In the genomic region with DNA sequence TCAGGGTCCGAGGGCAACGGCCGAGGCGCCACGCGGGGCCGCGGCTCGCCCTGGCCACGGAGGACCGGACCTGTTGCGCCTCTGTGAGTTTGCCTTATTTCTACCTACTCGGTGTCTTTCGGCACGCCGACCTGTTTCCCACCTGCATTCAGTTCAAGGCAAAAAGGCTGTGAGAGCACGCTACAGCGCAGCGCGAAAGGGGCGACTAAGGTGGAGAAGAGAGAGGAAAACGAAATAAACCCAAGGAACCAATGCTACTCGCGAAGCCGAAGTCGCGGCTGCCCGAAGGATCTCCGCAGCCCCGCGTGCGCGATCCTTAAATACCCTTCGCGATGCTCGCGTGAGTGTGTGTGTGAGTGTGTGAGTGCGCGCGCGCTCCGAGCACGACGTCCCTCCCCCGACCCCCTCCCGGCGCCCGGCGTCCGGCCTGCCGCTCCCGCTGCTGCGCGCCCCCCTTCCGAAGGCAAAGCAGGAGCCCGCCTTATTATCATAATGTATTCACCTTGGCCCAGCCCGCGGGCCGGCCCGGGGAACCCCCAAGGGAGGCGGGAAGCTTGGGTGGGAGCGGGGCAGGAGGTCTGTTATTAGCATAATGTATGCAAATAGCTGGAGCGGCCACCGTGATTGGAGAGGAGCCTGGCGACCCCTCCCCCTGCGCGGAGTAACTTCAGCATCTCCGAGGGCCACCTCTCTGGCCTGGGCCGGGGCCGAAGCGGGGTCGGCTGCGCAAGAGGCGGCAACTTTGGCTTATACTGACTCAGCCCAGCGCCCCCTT, we compare ENCODE assay signal across 8 cellular contexts. TPM values are rescaled to one million over a fixed set of nuclear protein-coding genes. Genes with fewer than 3 reads are reported as not detected.
DNase-seq lines count a peak whose midpoint lies in the region; ATAC-seq, FAIRE-seq and TF ChIP-seq lines count a peak whose summit lies in the region.

TSS of gene COL25A1 (minus strand) at position 293 of the 775 bp plus-strand sequence.

- TF ChIP-seq POLR2A in GM12891 (IDR thresholded peaks at IDR 0.05; ENCODE audit: low read depth, low read length) = no peak
- TF ChIP-seq POLR2A in GM18505 (IDR thresholded peaks at IDR 0.05; ENCODE audit: borderline replicate concordance, extremely low read depth, insufficient read depth, insufficient read length) = no peak

- under 1% methylated on average over 75 of the region's 75 CpGs for WGBS in urinary bladder

- H3K36me3 ChIP-seq in urinary bladder (ENCODE audit: insufficient read depth) = no peaks in the 10 kb centered on the region

- DNase-seq in GM12891 (ENCODE audit: insufficient read length, low spot score) = peak; percentile 11
- peak; percentile 26 for DNase-seq in NCI-H748 treated with DMSO at 0.1 percent for 48 hours (lab: John Stamatoyannopoulos, UW)
- peak in 3 of 4 experiments; percentile 1 to 43 (median 18) for DNase-seq in activated naive CD4-positive, alpha-beta T cell (lab: John Stamatoyannopoulos, UW)
- DNase-seq in glomerular visceral epithelial cell (ENCODE audit: extremely low spot score) = peak; percentile 66
- no peak for DNase-seq in omental fat pad (ENCODE audit: low spot score)
- DNase-seq in DMS114 treated with DMSO at 0.1 percent for 48 hours (lab: John Stamatoyannopoulos, UW; ENCODE audit: unreplicated experiment) = no peak

- peak within 1 kb of the TSS; percentile 70 for H3K4me3 ChIP-seq in urinary bladder (ENCODE audit: low read depth, low read length)

- no peak for TF ChIP-seq CTCF in omental fat pad (IDR thresholded peaks at IDR 0.05)

- no peak for FAIRE-seq in GM12891 (lab: Jason Lieb, UNC)

- H3K27ac ChIP-seq in urinary bladder (ENCODE audit: low read depth) = no peak within 1 kb of the TSS

- ATAC-seq in omental fat pad (ENCODE audit: low FRiP score) (peak; percentile 93), GM18505 (IDR thresholded peaks at IDR 0.05; ENCODE audit: unreplicated experiment) (no peak)

- H3K4me1 ChIP-seq in urinary bladder (ENCODE audit: insufficient read depth) = peaks cover 2% of the 10 kb centered on the region

TF ChIP-seq in GM12891, 5 proteins besides CTCF, POLR2A, EP300 and RAD21:
- TF ChIP-seq POU2F2 (IDR thresholded peaks at IDR 0.05; ENCODE audit: low read depth, low read length) (no peak), POLR2AphosphoS5 (IDR thresholded peaks at IDR 0.05; ENCODE audit: low read depth, low read length) (no peak)

RNA-seq across cellular contexts. Expression of gene COL25A1, which starts in this region (rescaled TPM):
- polyA plus RNA-seq in GM12891 (2012; ENCODE audit: low read depth, missing spikeins) = 0.03 TPM
- total RNA-seq in omental fat pad (10 to 100 TPM in 2 of 4 donors, 1 to 10 TPM in 2; 7.1 to 21.3 (median 12.6) TPM), urinary bladder (16.4 TPM)
- 1.4 TPM for polyA plus RNA-seq in urinary bladder

Comparison
In these comparisons a context has a peak if more than half of its experiments do, and no peak if none do; other contexts are left out.
1. DNase-seq: peak in GM12891 (single experiment), NCI-H748 treated with DMSO at 0.1 percent for 48 hours (single experiment), activated naive CD4-positive, alpha-beta T cell (3 of 4) and glomerular visceral epithelial cell (single experiment); none in omental fat pad (single experiment) and DMS114 treated with DMSO at 0.1 percent for 48 hours (single experiment).